8 cellular contexts compared by ENCODE assay signal in genomic region chr11:123466172-123466571, GRCh38. TPM values are rescaled to one million over a fixed set of nuclear protein-coding genes. Genes with fewer than 3 reads are reported as not detected.
A peak's percentile ranks its signal among the peaks of the same experiment; 100 is the strongest.
DNase-seq lines count a peak whose midpoint lies in the region; ATAC-seq and TF ChIP-seq lines count a peak whose summit lies in the region.
"Not testable (repeated sequence)": the region's sequence is repeated elsewhere in the genome, so short reads cannot be mapped to it uniquely, and the experiment has no call there.

No MANE protein-coding gene starts in this region.

- intact Hi-C loops in activated CD4-positive, alpha-beta T cell treated with anti-CD3 and anti-CD28 coated beads, Interleukin-2, amount 10 ng/mL, durations not matched to agents 24 days and 14 days (cut with micrococcal nuclease); dendritic cell treated with granulocyte-macrophage colony-stimulating factor and Interleukin-4, amounts not matched to agents 40 ng/mL and 50 ng/mL, for 4 days (cut with micrococcal nuclease): not testable (repeated sequence)

- not testable (repeated sequence) for H3K4me1 ChIP-seq in GM23338 (ENCODE audit: insufficient read depth); upper lobe of left lung

- H2AFZ ChIP-seq in GM23338, result not testable (repeated sequence)

- H3K79me2 ChIP-seq in GM23338 (replicated peaks; ENCODE audit: insufficient read depth), result not testable (repeated sequence)

- not testable (repeated sequence) for H3K4me2 ChIP-seq in GM23338

- DNase-seq in GM23338 (ENCODE audit: low spot score); activated CD4-positive, alpha-beta T cell treated with anti-CD3 and anti-CD28 coated beads, Interleukin-2, amount 10 ng/mL, durations not matched to agents 24 days and 14 days; activated T-cell treated with anti-CD3 and anti-CD28 coated beads, Interleukin-2, amount 50 U/mL, for 24 hours; activated naive CD8-positive, alpha-beta T cell treated with anti-CD3 and anti-CD28 coated beads for 36 hours; nephron progenitor cell; upper lobe of left lung: not testable (repeated sequence)

- H3K4me3 Mint-ChIP-seq in GM23338; activated T-cell treated with anti-CD3 and anti-CD28 coated beads, Interleukin-2, amount 50 U/mL, for 24 hours; activated naive CD8-positive, alpha-beta T cell treated with anti-CD3 and anti-CD28 coated beads for 36 hours; nephron progenitor cell: not testable (repeated sequence)
- H3K4me3 Mint-ChIP-seq in T-helper 1 cell treated with Interleukin-12 subunit alpha and Interleukin-12 subunit beta and Interleukin-4 antibody, amounts not matched to agents 30 μg/mL and 1 μg/mL, for 36 hours, result peak overlapping the region; percentile 56
- H3K4me3 Mint-ChIP-seq in activated CD4-positive, alpha-beta T cell treated with anti-CD3 and anti-CD28 coated beads, Interleukin-2, amount 10 ng/mL, durations not matched to agents 24 days and 14 days, result peak overlapping the region; percentile 6
- H3K4me3 Mint-ChIP-seq in dendritic cell treated with granulocyte-macrophage colony-stimulating factor and Interleukin-4, amounts not matched to agents 40 ng/mL and 50 ng/mL, for 4 days, result peak overlapping the region; percentile 43

- H3F3A ChIP-seq in GM23338 (replicated peaks; ENCODE audit: low read depth), result not testable (repeated sequence)

- not testable (repeated sequence) for H3K9me2 ChIP-seq in GM23338 (ENCODE audit: insufficient read depth)

- not testable (repeated sequence) for H3K4me3 ChIP-seq in GM23338, upper lobe of left lung

- not testable (repeated sequence) for H3K36me3 Mint-ChIP-seq in GM23338 (ENCODE audit: low read depth); activated T-cell treated with anti-CD3 and anti-CD28 coated beads, Interleukin-2, amount 50 U/mL, for 24 hours (ENCODE audit: low read depth); activated naive CD8-positive, alpha-beta T cell treated with anti-CD3 and anti-CD28 coated beads for 36 hours; dendritic cell treated with granulocyte-macrophage colony-stimulating factor and Interleukin-4, amounts not matched to agents 40 ng/mL and 50 ng/mL, for 4 days (ENCODE audit: low read depth); nephron progenitor cell (ENCODE audit: low read depth)
- peaks cover 28% of the 10 kb centered on the region for H3K36me3 Mint-ChIP-seq in T-helper 1 cell treated with Interleukin-12 subunit alpha and Interleukin-12 subunit beta and Interleukin-4 antibody, amounts not matched to agents 30 μg/mL and 1 μg/mL, for 36 hours (ENCODE audit: low read depth)
- H3K36me3 Mint-ChIP-seq in activated CD4-positive, alpha-beta T cell treated with anti-CD3 and anti-CD28 coated beads, Interleukin-2, amount 10 ng/mL, durations not matched to agents 24 days and 14 days (ENCODE audit: low read depth), result peaks cover 34% of the 10 kb centered on the region

- H3K9me3 ChIP-seq in upper lobe of left lung, result not testable (repeated sequence)

- H3K27ac Mint-ChIP-seq in GM23338 (peak overlapping the region; percentile 63), nephron progenitor cell (peak overlapping the region; percentile 77)
- H3K27ac Mint-ChIP-seq in T-helper 1 cell treated with Interleukin-12 subunit alpha and Interleukin-12 subunit beta and Interleukin-4 antibody, amounts not matched to agents 30 μg/mL and 1 μg/mL, for 36 hours, result peak overlapping the region; percentile 68
- peak overlapping the region; percentile 81 for H3K27ac Mint-ChIP-seq in activated CD4-positive, alpha-beta T cell treated with anti-CD3 and anti-CD28 coated beads, Interleukin-2, amount 10 ng/mL, durations not matched to agents 24 days and 14 days
- peak overlapping the region; percentile 81 for H3K27ac Mint-ChIP-seq in activated T-cell treated with anti-CD3 and anti-CD28 coated beads, Interleukin-2, amount 50 U/mL, for 24 hours
- H3K27ac Mint-ChIP-seq in activated naive CD8-positive, alpha-beta T cell treated with anti-CD3 and anti-CD28 coated beads for 36 hours, result peak overlapping the region; percentile 39
- peak overlapping the region; percentile 88 for H3K27ac Mint-ChIP-seq in dendritic cell treated with granulocyte-macrophage colony-stimulating factor and Interleukin-4, amounts not matched to agents 40 ng/mL and 50 ng/mL, for 4 days

- not testable (repeated sequence) for H3K4me1 Mint-ChIP-seq in GM23338
- peaks cover 59% of the 10 kb centered on the region for H3K4me1 Mint-ChIP-seq in T-helper 1 cell treated with Interleukin-12 subunit alpha and Interleukin-12 subunit beta and Interleukin-4 antibody, amounts not matched to agents 30 μg/mL and 1 μg/mL, for 36 hours (ENCODE audit: low read depth)
- peaks cover 47% of the 10 kb centered on the region for H3K4me1 Mint-ChIP-seq in activated CD4-positive, alpha-beta T cell treated with anti-CD3 and anti-CD28 coated beads, Interleukin-2, amount 10 ng/mL, durations not matched to agents 24 days and 14 days
- H3K4me1 Mint-ChIP-seq in activated T-cell treated with anti-CD3 and anti-CD28 coated beads, Interleukin-2, amount 50 U/mL, for 24 hours (ENCODE audit: low read depth), result peaks cover 23% of the 10 kb centered on the region
- peaks cover 13% of the 10 kb centered on the region for H3K4me1 Mint-ChIP-seq in activated naive CD8-positive, alpha-beta T cell treated with anti-CD3 and anti-CD28 coated beads for 36 hours
- peaks cover 54% of the 10 kb centered on the region for H3K4me1 Mint-ChIP-seq in dendritic cell treated with granulocyte-macrophage colony-stimulating factor and Interleukin-4, amounts not matched to agents 40 ng/mL and 50 ng/mL, for 4 days (ENCODE audit: low read depth)
- H3K4me1 Mint-ChIP-seq in nephron progenitor cell, result peaks cover 15% of the 10 kb centered on the region

- ATAC-seq in GM23338; upper lobe of left lung (ENCODE audit: low FRiP score in 2 of 2): not testable (repeated sequence)

- H3K27ac ChIP-seq in GM23338 (ENCODE audit: low read depth), result 0 out of 2 replicates have a peak overlapping the region, but pooled peaks have one; percentile 9
- H3K27ac ChIP-seq in upper lobe of left lung, result peak overlapping the region; percentile 11 to 61 (median 36)

- H3K27me3 Mint-ChIP-seq in GM23338 (ENCODE audit: insufficient read depth, low read depth, poor library complexity); T-helper 1 cell treated with Interleukin-12 subunit alpha and Interleukin-12 subunit beta and Interleukin-4 antibody, amounts not matched to agents 30 μg/mL and 1 μg/mL, for 36 hours (ENCODE audit: low read depth); activated CD4-positive, alpha-beta T cell treated with anti-CD3 and anti-CD28 coated beads, Interleukin-2, amount 10 ng/mL, durations not matched to agents 24 days and 14 days; activated T-cell treated with anti-CD3 and anti-CD28 coated beads, Interleukin-2, amount 50 U/mL, for 24 hours; activated naive CD8-positive, alpha-beta T cell treated with anti-CD3 and anti-CD28 coated beads for 36 hours; dendritic cell treated with granulocyte-macrophage colony-stimulating factor and Interleukin-4, amounts not matched to agents 40 ng/mL and 50 ng/mL, for 4 days; nephron progenitor cell (ENCODE audit: low read depth, poor library complexity): not testable (repeated sequence)

- H3K9me3 Mint-ChIP-seq in GM23338; T-helper 1 cell treated with Interleukin-12 subunit alpha and Interleukin-12 subunit beta and Interleukin-4 antibody, amounts not matched to agents 30 μg/mL and 1 μg/mL, for 36 hours; activated CD4-positive, alpha-beta T cell treated with anti-CD3 and anti-CD28 coated beads, Interleukin-2, amount 10 ng/mL, durations not matched to agents 24 days and 14 days; activated T-cell treated with anti-CD3 and anti-CD28 coated beads, Interleukin-2, amount 50 U/mL, for 24 hours; activated naive CD8-positive, alpha-beta T cell treated with anti-CD3 and anti-CD28 coated beads for 36 hours; dendritic cell treated with granulocyte-macrophage colony-stimulating factor and Interleukin-4, amounts not matched to agents 40 ng/mL and 50 ng/mL, for 4 days; nephron progenitor cell: not testable (repeated sequence)

- not testable (repeated sequence) for TF ChIP-seq CTCF in GM23338 (conservative IDR thresholded peaks at IDR 0.05; ENCODE audit: low read depth in 2 of 2); nephron progenitor cell (IDR thresholded peaks at IDR 0.05); upper lobe of left lung (IDR thresholded peaks at IDR 0.05)

- TF ChIP-seq POLR2A in upper lobe of left lung (IDR thresholded peaks at IDR 0.05), result not testable (repeated sequence)

- not testable (repeated sequence) for H3K27me3 ChIP-seq in GM23338 (ENCODE audit: insufficient read depth); upper lobe of left lung

- WGBS in upper lobe of left lung, 2 donors, result 79% methylated on average over 1 of the region's 1 CpG

- not testable (repeated sequence) for TF ChIP-seq EP300 in upper lobe of left lung (IDR thresholded peaks at IDR 0.05)

- H3K36me3 ChIP-seq in GM23338 (ENCODE audit: insufficient read depth); upper lobe of left lung: not testable (repeated sequence)

- not testable (repeated sequence) for H4K20me1 ChIP-seq in GM23338 (replicated peaks; ENCODE audit: insufficient read depth)

RNA-seq across cellular contexts. Expression of gene GRAMD1B, which starts 36.1 kb away (rescaled TPM):
- 20.0 and 24.3 TPM in 2 replicates for total RNA-seq in GM23338 (2014; rRNA removed; shearing (Covaris generic))
- polyA plus RNA-seq in GM23338 (2016; fragmentation: Nextera tagmentation; extraction: Ambion mirVana), result 3.7 and 4.6 TPM in 2 replicates
- total RNA-seq in activated CD4-positive, alpha-beta T cell treated with anti-CD3 and anti-CD28 coated beads, Interleukin-2, amount 10 ng/mL, durations not matched to agents 24 days and 14 days, result 117 TPM in 2 replicates
- 10 to 100 TPM; 20.3 to 20.6 TPM for total RNA-seq in activated naive CD8-positive, alpha-beta T cell treated with anti-CD3 and anti-CD28 coated beads for 36 hours
- 100 to 1,000 TPM in 1 of 6 donors, 10 to 100 TPM in 2, 1 to 10 TPM in 3; 5.8 to 132 (median 10.1) TPM for total RNA-seq in upper lobe of left lung
